In genomic region chr22:17637490-17638181, GRCh38 we compare ENCODE assay signal across 8 cellular contexts. TPM values are rescaled to one million over a fixed set of nuclear protein-coding genes. Genes with fewer than 3 reads are reported as not detected.
A peak's percentile ranks its signal among the peaks of the same experiment; 100 is the strongest.
DNase-seq lines count a peak whose midpoint lies in the region; ATAC-seq and TF ChIP-seq lines count a peak whose summit lies in the region.

No MANE protein-coding gene starts in this region.

- CTCF ChIA-PET in CD8-positive, alpha-beta T cell (lab: Charles Lee) = no interaction called here

- intact Hi-C loops in CD8-positive, alpha-beta T cell (cut with DNase I, micrococcal nuclease) = loop anchor here (1.0 to 5.0 kb wide), 5 partner anchors 9 to 553 kb away; partner anchors contain the start of genes ATP6V1E1 (in 2 of the 2), IL17RA (in 2 of the 2), HDHD5 (in 1 of the 2) and PEX26 (in 1 of the 2)
- intact Hi-C loops in dendritic cell treated with granulocyte-macrophage colony-stimulating factor and Interleukin-4, amounts not matched to agents 40 ng/mL and 50 ng/mL, for 4 days (cut with micrococcal nuclease) = loop anchor here (1.0 kb wide), 1 partner anchor 9 kb away; the partner anchor contains the start of gene ATP6V1E1

- H3F3A ChIP-seq in neural progenitor cell (ENCODE audit: low read depth) = peaks cover 26% of the 10 kb centered on the region

- TF ChIP-seq CTCF in CD8-positive, alpha-beta T cell (IDR thresholded peaks at IDR 0.05) = no peak
- TF ChIP-seq CTCF in LNCaP clone FGC (IDR thresholded peaks at IDR 0.05; ENCODE audit: control insufficient read depth, extremely low read depth, insufficient read depth) = no peak
- no peak for TF ChIP-seq CTCF in neural progenitor cell (IDR thresholded peaks at IDR 0.05)

- POLR2A ChIA-PET in CD8-positive, alpha-beta T cell (lab: Charles Lee) = no interaction called here

- H3K27me3 ChIP-seq in CD8-positive, alpha-beta T cell (ENCODE audit: insufficient read depth, low read length) = no peaks in the 10 kb centered on the region
- H3K27me3 ChIP-seq in neural progenitor cell = no peaks in the 10 kb centered on the region

- peaks cover 33% of the 10 kb centered on the region for H3K79me2 ChIP-seq in neural progenitor cell (ENCODE audit: low read depth)

- peaks cover 21% of the 10 kb centered on the region for H3K4me1 ChIP-seq in CD8-positive, alpha-beta T cell (ENCODE audit: insufficient read depth, low read length)
- H3K4me1 ChIP-seq in neural progenitor cell = peaks cover 9% of the 10 kb centered on the region

- H3K36me3 ChIP-seq in CD8-positive, alpha-beta T cell (ENCODE audit: insufficient read depth, low read length) = no peaks in the 10 kb centered on the region
- H3K36me3 ChIP-seq in neural progenitor cell = no peaks in the 10 kb centered on the region

- H3K4me3 Mint-ChIP-seq in CD8-positive, alpha-beta T cell = peak overlapping the region; percentile 92
- H3K4me3 Mint-ChIP-seq in dendritic cell treated with granulocyte-macrophage colony-stimulating factor and Interleukin-4, amounts not matched to agents 40 ng/mL and 50 ng/mL, for 4 days = peak overlapping the region; percentile 85
- peak overlapping the region; percentile 96 for H3K4me3 Mint-ChIP-seq in neural progenitor cell

- H3K36me3 Mint-ChIP-seq in CD8-positive, alpha-beta T cell = peaks cover 20% of the 10 kb centered on the region
- H3K36me3 Mint-ChIP-seq in dendritic cell treated with granulocyte-macrophage colony-stimulating factor and Interleukin-4, amounts not matched to agents 40 ng/mL and 50 ng/mL, for 4 days (ENCODE audit: low read depth) = peaks cover 30% of the 10 kb centered on the region
- H3K36me3 Mint-ChIP-seq in neural progenitor cell = peaks cover 8% of the 10 kb centered on the region

- peak overlapping the region; percentile 90 for H3K9ac ChIP-seq in neural progenitor cell

- H4K20me1 ChIP-seq in neural progenitor cell (ENCODE audit: low read depth) = no peaks in the 10 kb centered on the region

- ATAC-seq in CD8-positive, alpha-beta T cell = no peak
- ATAC-seq in GM18517 (IDR thresholded peaks at IDR 0.05; ENCODE audit: unreplicated experiment) = no peak

- no peaks in the 10 kb centered on the region for H3K9me3 Mint-ChIP-seq in CD8-positive, alpha-beta T cell
- H3K9me3 Mint-ChIP-seq in dendritic cell treated with granulocyte-macrophage colony-stimulating factor and Interleukin-4, amounts not matched to agents 40 ng/mL and 50 ng/mL, for 4 days = no peaks in the 10 kb centered on the region
- H3K9me3 Mint-ChIP-seq in neural progenitor cell = no peaks in the 10 kb centered on the region

- H3K27ac Mint-ChIP-seq in CD8-positive, alpha-beta T cell = peak overlapping the region; percentile 98
- H3K27ac Mint-ChIP-seq in dendritic cell treated with granulocyte-macrophage colony-stimulating factor and Interleukin-4, amounts not matched to agents 40 ng/mL and 50 ng/mL, for 4 days = peak overlapping the region; percentile 98
- peak overlapping the region; percentile 97 for H3K27ac Mint-ChIP-seq in neural progenitor cell

- no peaks in the 10 kb centered on the region for H3K27me3 Mint-ChIP-seq in CD8-positive, alpha-beta T cell (ENCODE audit: low read depth)
- no peaks in the 10 kb centered on the region for H3K27me3 Mint-ChIP-seq in dendritic cell treated with granulocyte-macrophage colony-stimulating factor and Interleukin-4, amounts not matched to agents 40 ng/mL and 50 ng/mL, for 4 days
- H3K27me3 Mint-ChIP-seq in neural progenitor cell (ENCODE audit: insufficient read depth, low read depth) = no peaks in the 10 kb centered on the region

- DNase-seq in CD8-positive, alpha-beta T cell = no peak
- DNase-seq in LNCaP clone FGC (ENCODE audit: low read depth) (no peak), neural progenitor cell (ENCODE audit: low spot score) (no peak), GOT3 (lab: John Stamatoyannopoulos, UW) (no peak), SW 1271 (lab: John Stamatoyannopoulos, UW) (no peak), AG20443 (ENCODE audit: low spot score) (no peak)

- H3K9me3 ChIP-seq in CD8-positive, alpha-beta T cell (ENCODE audit: low read length) = no peaks in the 10 kb centered on the region
- no peaks in the 10 kb centered on the region for H3K9me3 ChIP-seq in neural progenitor cell (ENCODE audit: low read depth)

- H3K27ac ChIP-seq in CD8-positive, alpha-beta T cell (ENCODE audit: low read depth, low read length) = peak overlapping the region; percentile 98
- peak overlapping the region; percentile 96 for H3K27ac ChIP-seq in neural progenitor cell

- peaks cover 25% of the 10 kb centered on the region for H3K4me1 Mint-ChIP-seq in CD8-positive, alpha-beta T cell (ENCODE audit: low read depth)
- H3K4me1 Mint-ChIP-seq in dendritic cell treated with granulocyte-macrophage colony-stimulating factor and Interleukin-4, amounts not matched to agents 40 ng/mL and 50 ng/mL, for 4 days (ENCODE audit: low read depth) = peaks cover 28% of the 10 kb centered on the region
- H3K4me1 Mint-ChIP-seq in neural progenitor cell = peaks cover 18% of the 10 kb centered on the region

- H3K4me3 ChIP-seq in CD8-positive, alpha-beta T cell (ENCODE audit: low read depth, low read length) = peak overlapping the region; percentile 67
- H3K4me3 ChIP-seq in LNCaP clone FGC (ENCODE audit: low read depth, low read length) (peak overlapping the region; percentile 67), neural progenitor cell (peak overlapping the region; percentile 93)

- H3K4me2 ChIP-seq in neural progenitor cell = peak overlapping the region; percentile 86

- peak overlapping the region; percentile 90 for H2AFZ ChIP-seq in neural progenitor cell (replicated peaks)

RNA-seq across cellular contexts. Expression of gene BCL2L13, which starts 0.9 kb away (rescaled TPM):
- total RNA-seq in CD8-positive, alpha-beta T cell = 1 to 10 TPM; 7.8 to 9.5 TPM
- 41.2 and 47.7 TPM in 2 replicates for total RNA-seq in neural progenitor cell (ENCODE audit: low replicate concordance)

RNA-seq across cellular contexts. Expression of gene ATP6V1E1, which starts 9.1 kb away (rescaled TPM):
- total RNA-seq in CD8-positive, alpha-beta T cell = 10 to 100 TPM; 49.8 to 53.0 TPM
- 79.0 and 87.1 TPM in 2 replicates for total RNA-seq in neural progenitor cell (ENCODE audit: low replicate concordance)
